Comparison of ENCODE assay signal across 20 cellular contexts in genomic region chrX:30561191-30561590, GRCh38. TPM values are rescaled to one million over a fixed set of nuclear protein-coding genes. Genes with fewer than 3 reads are reported as not detected.
"Had no signal": no experiment of that assay in that cellular context is flagged by ENCODE, and none has a peak within 500 bp of the region (broad histone marks: within the 10 kb centered on the region; RNA-seq: fewer than 3 reads in every experiment).

No MANE protein-coding gene starts in this region.

- H3K27me3 Mint-ChIP-seq: activated naive CD4-positive, alpha-beta T cell treated with anti-CD3 and anti-CD28 coated beads, Interleukin-2, amount 10 ng/mL, durations not matched to agents 7 days and 5 days; activated T-helper 17 cell treated with anti-CD3 and anti-CD28 coated beads, Interleukin-2, amount 50 U/mL, for 72 hours; stimulated activated naive CD8-positive, alpha-beta T cell treated with anti-CD3 and anti-CD28 coated beads, Interleukin-15, Interleukin-2, amounts not matched to agents 100 ng/mL and 50 ng/mL, for 24 hours had no signal

- FAIRE-seq: TTC549, urothelium cell line had no signal

- H3K27ac ChIP-seq: adrenal gland, body of pancreas, gastrocnemius medialis, psoas muscle, sigmoid colon, testis had no signal

- H3K4me3 Mint-ChIP-seq: activated naive CD4-positive, alpha-beta T cell treated with anti-CD3 and anti-CD28 coated beads, Interleukin-2, amount 10 ng/mL, durations not matched to agents 7 days and 5 days; activated T-helper 17 cell treated with anti-CD3 and anti-CD28 coated beads, Interleukin-2, amount 50 U/mL, for 72 hours; stimulated activated naive CD8-positive, alpha-beta T cell treated with anti-CD3 and anti-CD28 coated beads, Interleukin-15, Interleukin-2, amounts not matched to agents 100 ng/mL and 50 ng/mL, for 24 hours had no signal

- H3K36me3 ChIP-seq: adrenal gland, gastrocnemius medialis, sigmoid colon had no signal

- H3K27ac Mint-ChIP-seq: activated naive CD4-positive, alpha-beta T cell treated with anti-CD3 and anti-CD28 coated beads, Interleukin-2, amount 10 ng/mL, durations not matched to agents 7 days and 5 days; activated T-helper 17 cell treated with anti-CD3 and anti-CD28 coated beads, Interleukin-2, amount 50 U/mL, for 72 hours; stimulated activated naive CD8-positive, alpha-beta T cell treated with anti-CD3 and anti-CD28 coated beads, Interleukin-15, Interleukin-2, amounts not matched to agents 100 ng/mL and 50 ng/mL, for 24 hours had no signal

- DNase-seq: activated CD4-positive, alpha-beta T cell treated with anti-CD3 and anti-CD28 coated beads, Interleukin-2, amount 50 U/mL, for 1 hour; activated naive CD4-positive, alpha-beta T cell treated with anti-CD3 and anti-CD28 coated beads, Interleukin-2, amount 10 ng/mL, durations not matched to agents 7 days and 5 days; activated T-cell treated with anti-CD3 and anti-CD28 coated beads for 4 hours; adrenal gland; body of pancreas; effector memory CD4-positive, alpha-beta T cell; gastrocnemius medialis; hippocampal formation; psoas muscle; sigmoid colon; stimulated activated CD4-positive, alpha-beta T cell treated with anti-CD3 and anti-CD28 coated beads, Interleukin-4, amount 100 ng/mL, for 24 hours; T-helper 2 cell; testis had no signal

- H3K4me1 ChIP-seq: adrenal gland, body of pancreas, gastrocnemius medialis, psoas muscle, sigmoid colon, testis had no signal

- H3K9me3 Mint-ChIP-seq: stimulated activated naive CD8-positive, alpha-beta T cell treated with anti-CD3 and anti-CD28 coated beads, Interleukin-15, Interleukin-2, amounts not matched to agents 100 ng/mL and 50 ng/mL, for 24 hours had no signal

- ATAC-seq: activated T-helper 17 cell treated with anti-CD3 and anti-CD28 coated beads, Interleukin-2, amount 50 U/mL, for 72 hours; body of pancreas; gastrocnemius medialis had no signal

- H3K4me3 ChIP-seq: adrenal gland, body of pancreas, gastrocnemius medialis, psoas muscle, sigmoid colon, testis had no signal

- H3K9me3 ChIP-seq: adrenal gland, body of pancreas, gastrocnemius medialis, psoas muscle, sigmoid colon, testis had no signal

- H3K4me1 Mint-ChIP-seq: activated naive CD4-positive, alpha-beta T cell treated with anti-CD3 and anti-CD28 coated beads, Interleukin-2, amount 10 ng/mL, durations not matched to agents 7 days and 5 days; activated T-helper 17 cell treated with anti-CD3 and anti-CD28 coated beads, Interleukin-2, amount 50 U/mL, for 72 hours had no signal

- H3K27me3 ChIP-seq: body of pancreas, sigmoid colon, testis had no signal

RNA-seq across cellular contexts. Expression of gene TASL, which starts 16.4 kb away (rescaled TPM):
- total RNA-seq: lung microvascular endothelial cell, osteoblast had no signal
- polyA plus RNA-seq: neural cell had no signal
